11 cellular contexts compared by ENCODE assay signal in genomic region chr14:92986254-92987147, GRCh38.
DNase-seq lines count a peak whose midpoint lies in the region; ATAC-seq and TF ChIP-seq lines count a peak whose summit lies in the region.
"Had no signal": no experiment of that assay in that cellular context is flagged by ENCODE, and none has a peak within 500 bp of the region (broad histone marks: within the 10 kb centered on the region; RNA-seq: fewer than 3 reads in every experiment).

No MANE protein-coding gene starts in this region.

- H3K27me3 Mint-ChIP-seq in activated CD4-positive, alpha-beta memory T cell treated with anti-CD3 and anti-CD28 coated beads, Interleukin-2, amount 10 ng/mL, durations not matched to agents 7 days and 5 days = no peaks in the 10 kb centered on the region

- H3K79me2 ChIP-seq in fibroblast of lung (ENCODE audit: control insufficient read depth, insufficient read depth, low read length) = no peaks in the 10 kb centered on the region

- ATAC-seq in GM19463 (IDR thresholded peaks at IDR 0.05; ENCODE audit: unreplicated experiment) = no peak

- POLR2A ChIA-PET in activated CD4-positive, alpha-beta memory T cell treated with anti-CD3 and anti-CD28 coated beads, Interleukin-2, amount 10 ng/mL, durations not matched to agents 7 days and 5 days (lab: Charles Lee) = no interaction called here

- H3K9ac ChIP-seq in BLaER1 (no peak overlapping the region), fibroblast of lung (ENCODE audit: insufficient read depth, low read length) (no peak overlapping the region)

- no peak overlapping the region for H3K4me2 ChIP-seq in BLaER1
- H3K4me2 ChIP-seq in fibroblast of lung (ENCODE audit: extremely low read depth, insufficient read depth, low read length) = no peak overlapping the region

- H3K9me3 ChIP-seq in BLaER1 = peaks cover 26% of the 10 kb centered on the region
- no peaks in the 10 kb centered on the region for H3K9me3 ChIP-seq in fibroblast of lung (ENCODE audit: control insufficient read depth, insufficient read depth, low read depth, low read length)
- H3K9me3 ChIP-seq in ovary = no peaks in the 10 kb centered on the region

- peaks cover 48% of the 10 kb centered on the region for H3K36me3 ChIP-seq in BLaER1
- no peaks in the 10 kb centered on the region for H3K36me3 ChIP-seq in fibroblast of lung (ENCODE audit: control insufficient read depth, insufficient read depth, low read length)
- H3K36me3 ChIP-seq in ovary = no peaks in the 10 kb centered on the region

- H3K4me3 Mint-ChIP-seq in activated CD4-positive, alpha-beta memory T cell treated with anti-CD3 and anti-CD28 coated beads, Interleukin-2, amount 10 ng/mL, durations not matched to agents 7 days and 5 days = no peak overlapping the region

- TF ChIP-seq EP300 in ovary (IDR thresholded peaks at IDR 0.05) = no peak

- intact Hi-C loops in ovary (cut with DNase I) = no loop called here

- 69 to 77% (median 73%) methylated on average over 6 of the region's 6 CpGs for WGBS in ovary, 3 donors

- no peak for TF ChIP-seq POLR2A in ovary (IDR thresholded peaks at IDR 0.05)

- TF ChIP-seq CTCF in fibroblast of lung (conservative IDR thresholded peaks at IDR 0.05 in 1 of 2, IDR thresholded peaks at IDR 0.05 in 1 of 2; ENCODE audit: low read depth in 1 of 2, low read length in 2 of 2) (no peak), ovary (IDR thresholded peaks at IDR 0.05) (no peak)

- peaks cover 24% of the 10 kb centered on the region for H3K4me1 ChIP-seq in BLaER1
- H3K4me1 ChIP-seq in fibroblast of lung (ENCODE audit: control insufficient read depth, extremely low read depth, insufficient read depth, low read length) = peaks cover 5% of the 10 kb centered on the region
- H3K4me1 ChIP-seq in ovary (ENCODE audit: insufficient read depth) = peaks cover 33% of the 10 kb centered on the region

- H4K20me1 ChIP-seq in BLaER1 (peaks cover 6% of the 10 kb centered on the region; the same call in 1 of the 2 replicates), fibroblast of lung (ENCODE audit: control insufficient read depth, extremely low read depth, insufficient read depth, low read length) (no peaks in the 10 kb centered on the region)

- H3K36me3 Mint-ChIP-seq in activated CD4-positive, alpha-beta memory T cell treated with anti-CD3 and anti-CD28 coated beads, Interleukin-2, amount 10 ng/mL, durations not matched to agents 7 days and 5 days (ENCODE audit: low read depth) = peaks cover 14% of the 10 kb centered on the region

- no peaks in the 10 kb centered on the region for H3K4me1 Mint-ChIP-seq in activated CD4-positive, alpha-beta memory T cell treated with anti-CD3 and anti-CD28 coated beads, Interleukin-2, amount 10 ng/mL, durations not matched to agents 7 days and 5 days

- H3K4me3 ChIP-seq in BLaER1 = no peak overlapping the region
- H3K4me3 ChIP-seq in fibroblast of lung (replicated peaks in 1 of 4; ENCODE audit: control extremely low read depth in 1 of 4, insufficient read depth in 1 of 4, low read depth in 3 of 4, low read length in 4 of 4) = no peak overlapping the region
- no peak overlapping the region for H3K4me3 ChIP-seq in ovary

- peaks cover 4% of the 10 kb centered on the region for H3K9me3 Mint-ChIP-seq in activated CD4-positive, alpha-beta memory T cell treated with anti-CD3 and anti-CD28 coated beads, Interleukin-2, amount 10 ng/mL, durations not matched to agents 7 days and 5 days

- no peaks in the 10 kb centered on the region for H3K27me3 ChIP-seq in BLaER1
- no peaks in the 10 kb centered on the region for H3K27me3 ChIP-seq in fibroblast of lung (ENCODE audit: control insufficient read depth, insufficient read depth, low read length)
- no peaks in the 10 kb centered on the region for H3K27me3 ChIP-seq in ovary

- DNase-seq in NCI-H446 treated with DMSO at 0.1 percent for 48 hours (lab: John Stamatoyannopoulos, UW) (peak; percentile 73), fibroblast of lung (ENCODE audit: low read depth in 2 of 2) (peak; percentile 24 to 57), ovary (peak in 4 of 5 donors; percentile 42 to 66 (median 59)), 8988T (no peak)
- DNase-seq in stimulated activated naive CD4-positive, alpha-beta T cell treated with Interleukin-2 at 50 U/mL for 16 hours (lab: John Stamatoyannopoulos, UW) = no peak
- DNase-seq in activated CD4-positive, alpha-beta memory T cell treated with anti-CD3 and anti-CD28 coated beads, Interleukin-2, amount 10 ng/mL, durations not matched to agents 7 days and 5 days = no peak
- DNase-seq: activated CD8-positive, alpha-beta memory T cell treated with anti-CD3 and anti-CD28 coated beads for 24 hours; NCI-H187 treated with DMSO at 0.1 percent for 48 hours; stimulated activated CD4-positive, alpha-beta T cell treated with anti-CD3 and anti-CD28 coated beads, Interleukin-2, amount 100 ng/mL, for 48 hours had no signal

- H2AFZ ChIP-seq in fibroblast of lung (ENCODE audit: low read length) = no peak overlapping the region

- 0 out of 2 replicates have a peak overlapping the region, but pooled peaks have one; percentile 11 for H3K27ac ChIP-seq in BLaER1
- no peak overlapping the region for H3K27ac ChIP-seq in fibroblast of lung (ENCODE audit: insufficient read depth, low read length)
- peak overlapping the region; percentile 1 to 75 for H3K27ac ChIP-seq in ovary

- CTCF ChIA-PET in activated CD4-positive, alpha-beta memory T cell treated with anti-CD3 and anti-CD28 coated beads, Interleukin-2, amount 10 ng/mL, durations not matched to agents 7 days and 5 days (lab: Charles Lee) = interaction anchor here (1.2 kb wide), 1 partner anchor 34 kb away, joined by 3 read pairs; no protein-coding TSS in a partner anchor

- H3K27ac Mint-ChIP-seq in activated CD4-positive, alpha-beta memory T cell treated with anti-CD3 and anti-CD28 coated beads, Interleukin-2, amount 10 ng/mL, durations not matched to agents 7 days and 5 days = no peak overlapping the region

Comparison
In these comparisons a context has a peak if more than half of its experiments do, and no peak if none do; other contexts are left out.
1. DNase-seq: peak in NCI-H446 treated with DMSO at 0.1 percent for 48 hours (single experiment), fibroblast of lung (2 of 2) and ovary (4 of 5); none in stimulated activated naive CD4-positive, alpha-beta T cell treated with Interleukin-2 at 50 U/mL for 16 hours (single experiment), activated CD4-positive, alpha-beta memory T cell treated with anti-CD3 and anti-CD28 coated beads, Interleukin-2, amount 10 ng/mL, durations not matched to agents 7 days and 5 days (single experiment) and 8988T (single experiment).